ENCODE assay signal across 9 cellular contexts in genomic region chr7:17130281-17131059, GRCh38.
DNase-seq lines count a peak whose midpoint lies in the region; ATAC-seq and TF ChIP-seq lines count a peak whose summit lies in the region.
"Had no signal": no experiment of that assay in that cellular context is flagged by ENCODE, and none has a peak within 500 bp of the region (broad histone marks: within the 10 kb centered on the region; RNA-seq: fewer than 3 reads in every experiment).

No MANE protein-coding gene starts in this region.

- no peak for TF ChIP-seq CTCF in IMR-90 (conservative IDR thresholded peaks at IDR 0.05; ENCODE audit: low read depth, low read length)

- H3K27ac ChIP-seq in IMR-90 (ENCODE audit: insufficient read depth, low read length), result no peak overlapping the region
- peak overlapping the region; percentile 73 for H3K27ac ChIP-seq in muscle layer of duodenum (ENCODE audit: low read length)
- H3K27ac ChIP-seq in caudate nucleus (ENCODE audit: low read depth, low read length), result no peak overlapping the region

- no peak overlapping the region for H4K91ac ChIP-seq in IMR-90 (ENCODE audit: insufficient read depth, low read depth, low read length)

- H2AK9ac ChIP-seq in IMR-90 (replicated peaks; ENCODE audit: low read depth, low read length, poor library complexity), result no peak overlapping the region

- H3K4me3 ChIP-seq in IMR-90 (ENCODE audit: insufficient read depth, low read depth, low read length) (no peak overlapping the region), endocrine pancreas (ENCODE audit: control insufficient read depth, insufficient read depth, low read length) (peak overlapping the region; percentile 50), muscle layer of duodenum (ENCODE audit: low read depth in 1 of 2, low read length in 2 of 2) (peak overlapping the region; percentile 44 to 49)

- no peak overlapping the region for H2BK120ac ChIP-seq in IMR-90 (ENCODE audit: low read depth, low read length)

- CTCF ChIA-PET in IMR-90 (lab: Yijun Ruan, JAX), result no interaction called here

- no peak overlapping the region for H3K9ac ChIP-seq in IMR-90 (ENCODE audit: low read depth, low read length)
- no peak overlapping the region for H3K9ac ChIP-seq in endocrine pancreas (ENCODE audit: control insufficient read depth, insufficient read depth, low read length)

- H3K9me1 ChIP-seq in IMR-90 (ENCODE audit: insufficient read depth, low read length), result no peaks in the 10 kb centered on the region

- no peaks in the 10 kb centered on the region for H3K79me1 ChIP-seq in IMR-90 (ENCODE audit: low read depth in 1 of 2, low read length in 2 of 2)

- no CpG with 5 or more reads among the region's 5 CpGs for WGBS in IMR-90 (ENCODE audit: extremely low coverage in 2 of 2, insufficient read length in 1 of 2), 2 experiments

- no peaks in the 10 kb centered on the region for H3K9me3 ChIP-seq in IMR-90 (ENCODE audit: control insufficient read depth, insufficient read depth, low read length)
- H3K9me3 ChIP-seq in endocrine pancreas (ENCODE audit: control insufficient read depth, low read length), result no peaks in the 10 kb centered on the region
- H3K9me3 ChIP-seq in muscle layer of duodenum (ENCODE audit: control insufficient read depth in 1 of 2, low read length in 2 of 2), result no peaks in the 10 kb centered on the region

- no peak overlapping the region for H3K14ac ChIP-seq in IMR-90 (replicated peaks; ENCODE audit: low read depth, low read length)

- H3K23ac ChIP-seq in IMR-90 (ENCODE audit: low read depth, low read length), result no peak overlapping the region

- dilution Hi-C loops in IMR-90 (cut with HindIII; ENCODE audit: low sequenced_read_pairs, unreplicated experiment), result no loop called here

- no peak overlapping the region for H2BK5ac ChIP-seq in IMR-90 (ENCODE audit: low read depth, low read length, poor library complexity, severe bottlenecking)

- peak overlapping the region; percentile 3; the same call in 1 of the 2 replicates for H3K18ac ChIP-seq in IMR-90 (ENCODE audit: low read depth, low read length)

- H4K5ac ChIP-seq in IMR-90 (ENCODE audit: low read depth, low read length), result no peak overlapping the region

- intact Hi-C loops in IMR-90 (cut with micrococcal nuclease), result no loop called here

- H2AFZ ChIP-seq in IMR-90 (replicated peaks; ENCODE audit: low read length, poor library complexity), result no peak overlapping the region

- BruUV-seq in IMR-90 (replicated peaks; lab: Mats Ljungman, UMichigan), result no TSS peak

- TF ChIP-seq RAD21 in IMR-90 (IDR thresholded peaks at IDR 0.05; ENCODE audit: low read length), result no peak

- H4K20me1 ChIP-seq in IMR-90 (ENCODE audit: insufficient read depth, low read length), result no peaks in the 10 kb centered on the region

- H3K4me2 ChIP-seq in IMR-90 (ENCODE audit: low read depth, low read length), result peak overlapping the region; percentile 61

- no peak overlapping the region for H4K8ac ChIP-seq in IMR-90 (ENCODE audit: low read depth in 2 of 2, low read length in 2 of 2)

- no peak overlapping the region for H2BK15ac ChIP-seq in IMR-90 (ENCODE audit: low read depth, low read length)

- POLR2A ChIA-PET in IMR-90 (lab: Charles Lee; ENCODE audit: unreplicated experiment), result no interaction called here

- H3K36me3 ChIP-seq in IMR-90 (ENCODE audit: control insufficient read depth, insufficient read depth, low read length) (no peaks in the 10 kb centered on the region), endocrine pancreas (ENCODE audit: control insufficient read depth, insufficient read depth, low read length) (no peaks in the 10 kb centered on the region), muscle layer of duodenum (ENCODE audit: control insufficient read depth in 1 of 2, insufficient read depth in 2 of 2, low read length in 2 of 2) (no peaks in the 10 kb centered on the region)

- peak; percentile 77 for ATAC-seq in IMR-90 (ENCODE audit: low read depth)

- H3K4me1 ChIP-seq in IMR-90 (ENCODE audit: control insufficient read depth, insufficient read depth, low read length), result no peaks in the 10 kb centered on the region; the same call in 1 of the 2 replicates
- H3K4me1 ChIP-seq in endocrine pancreas (ENCODE audit: control insufficient read depth, insufficient read depth, low read length), result no peaks in the 10 kb centered on the region
- peaks cover 0 to 4% of the 10 kb centered on the region in 2 donors for H3K4me1 ChIP-seq in muscle layer of duodenum (ENCODE audit: control insufficient read depth in 1 of 2, insufficient read depth in 2 of 2, low read length in 2 of 2)

- H3K56ac ChIP-seq in IMR-90 (ENCODE audit: extremely low read depth, insufficient read depth, low read length), result no peak overlapping the region

- H3K27me3 ChIP-seq in IMR-90 (ENCODE audit: control insufficient read depth, insufficient read depth, low read length) (no peaks in the 10 kb centered on the region), endocrine pancreas (ENCODE audit: control insufficient read depth, insufficient read depth, low read length) (peaks cover 2% of the 10 kb centered on the region), muscle layer of duodenum (ENCODE audit: low read depth, low read length) (no peaks in the 10 kb centered on the region)

- H2BK20ac ChIP-seq in IMR-90 (ENCODE audit: low read depth, low read length), result no peak overlapping the region

- no peak overlapping the region for H3K4ac ChIP-seq in IMR-90 (ENCODE audit: low read depth, low read length)

- no peak overlapping the region for H2AK5ac ChIP-seq in IMR-90 (ENCODE audit: low read depth, low read length)

- DNase-seq in COLO668 (lab: John Stamatoyannopoulos, UW; ENCODE audit: unreplicated experiment) (peak; percentile 35), IMR-90 (peak; percentile 90), NAMALWA (ENCODE audit: low spot score) (no peak), cortex of kidney (lab: John Stamatoyannopoulos, UW) (no peak), mesenteric fat pad (ENCODE audit: low spot score) (no peak), caudate nucleus (lab: John Stamatoyannopoulos, UW) (no peak)
- DNase-seq: NCI-H2029 treated with DMSO at 0.1 percent for 48 hours had no signal

- TF ChIP-seq POLR2A in IMR-90 (IDR thresholded peaks at IDR 0.05; ENCODE audit: low read depth, low read length), result no peak

- in situ Hi-C loops in IMR-90 (cut with MboI; ENCODE audit: low sequenced_read_pairs), result no loop called here

TF ChIP-seq in IMR-90, 13 proteins besides CTCF, POLR2A, EP300 and RAD21:
- no peak for TF ChIP-seq SMC3 (IDR thresholded peaks at IDR 0.05; ENCODE audit: low read depth, low read length)
- TF ChIP-seq CEBPB (IDR thresholded peaks at IDR 0.05; ENCODE audit: low read depth, low read length), result peak; percentile 80
- no peak for TF ChIP-seq CHD1 (IDR thresholded peaks at IDR 0.05; ENCODE audit: low read depth, low read length)
- TF ChIP-seq USF2 (IDR thresholded peaks at IDR 0.05; ENCODE audit: low read depth, low read length), result no peak
- no peak for TF ChIP-seq MXI1 (IDR thresholded peaks at IDR 0.05; ENCODE audit: borderline replicate concordance, low read depth, low read length)
- TF ChIP-seq FOS (IDR thresholded peaks at IDR 0.05; ENCODE audit: low read depth, low read length), result no peak
- peak; percentile 33; the same call in 1 of the 2 replicates for TF ChIP-seq BHLHE40 (IDR thresholded peaks at IDR 0.05; ENCODE audit: low read depth, low read length)
- TF ChIP-seq MAZ (IDR thresholded peaks at IDR 0.05; ENCODE audit: borderline replicate concordance, low read depth, low read length), result no peak
- TF ChIP-seq RCOR1 (IDR thresholded peaks at IDR 0.05; ENCODE audit: insufficient replicate concordance, low read length), result no peak
- TF ChIP-seq MAFK (IDR thresholded peaks at IDR 0.05; ENCODE audit: low read depth, low read length), result no peak
- no peak for TF ChIP-seq NFE2L2 (IDR thresholded peaks at IDR 0.05; ENCODE audit: low read depth, low read length)
- TF ChIP-seq, protein P1, sequence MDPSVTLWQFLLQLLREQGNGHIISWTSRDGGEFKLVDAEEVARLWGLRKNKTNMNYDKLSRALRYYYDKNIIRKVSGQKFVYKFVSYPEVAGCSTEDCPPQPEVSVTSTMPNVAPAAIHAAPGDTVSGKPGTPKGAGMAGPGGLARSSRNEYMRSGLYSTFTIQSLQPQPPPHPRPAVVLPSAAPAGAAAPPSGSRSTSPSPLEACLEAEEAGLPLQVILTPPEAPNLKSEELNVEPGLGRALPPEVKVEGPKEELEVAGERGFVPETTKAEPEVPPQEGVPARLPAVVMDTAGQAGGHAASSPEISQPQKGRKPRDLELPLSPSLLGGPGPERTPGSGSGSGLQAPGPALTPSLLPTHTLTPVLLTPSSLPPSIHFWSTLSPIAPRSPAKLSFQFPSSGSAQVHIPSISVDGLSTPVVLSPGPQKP (IDR thresholded peaks at IDR 0.05; ENCODE audit: borderline replicate concordance, low read depth, low read length), result no peak
- TF ChIP-seq RFX5 (IDR thresholded peaks at IDR 0.05; ENCODE audit: low read depth, low read length), result no peak

Comparison
In these comparisons a context has a peak if more than half of its experiments do, and no peak if none do; other contexts are left out.
1. DNase-seq: peak in COLO668 (single experiment) and IMR-90 (single experiment); none in NAMALWA (single experiment), cortex of kidney (single experiment), mesenteric fat pad (single experiment) and caudate nucleus (0 of 61).